13 cellular contexts compared by ENCODE assay signal in the genomic region with DNA sequence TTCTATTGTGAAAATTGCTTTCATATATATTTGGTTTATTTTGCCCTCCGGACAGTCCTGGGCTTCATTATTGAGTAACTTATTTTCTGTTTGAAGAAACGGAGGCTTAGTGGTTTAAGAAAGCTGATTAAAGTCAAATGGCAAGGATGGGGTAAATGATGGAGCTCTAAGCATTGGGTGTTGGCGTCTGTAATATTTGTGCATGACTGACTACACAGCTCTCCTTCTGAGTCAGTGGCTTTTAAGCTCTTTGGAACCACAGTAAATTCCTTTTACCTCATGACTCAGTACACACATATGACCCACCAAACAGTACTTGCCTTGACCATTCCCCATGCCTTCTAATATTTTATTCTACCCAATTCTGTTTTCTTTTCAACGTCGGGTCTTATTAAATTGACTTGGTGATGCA. TPM values are rescaled to one million over a fixed set of nuclear protein-coding genes. Genes with fewer than 3 reads are reported as not detected.
DNase-seq lines count a peak whose midpoint lies in the region; ATAC-seq and TF ChIP-seq lines count a peak whose summit lies in the region.
"Had no signal": no experiment of that assay in that cellular context is flagged by ENCODE, and none has a peak within 500 bp of the region (broad histone marks: within the 10 kb centered on the region; RNA-seq: fewer than 3 reads in every experiment).

No MANE protein-coding gene starts in this region.

- H3K4me3 ChIP-seq in epithelial cell of proximal tubule (ENCODE audit: low read depth, low read length) (no peak overlapping the region), skeletal muscle cell (ENCODE audit: low read depth, low read length) (no peak overlapping the region)
- H3K4me3 ChIP-seq: left ventricle myocardium inferior, testis had no signal

- no peak for TF ChIP-seq CTCF in epithelial cell of proximal tubule (conservative IDR thresholded peaks at IDR 0.05; ENCODE audit: low read depth, low read length)

- DNase-seq in GM04503 (ENCODE audit: low read depth) = peak; percentile 95
- DNase-seq in RPMI7951 (ENCODE audit: low read depth) = peak; percentile 92
- DNase-seq in epithelial cell of proximal tubule (ENCODE audit: low read depth) = peak; percentile 96
- DNase-seq in skeletal muscle cell (ENCODE audit: low read depth) = peak; percentile 85
- DNase-seq in DMS153 treated with DMSO at 0.1 percent for 48 hours (lab: John Stamatoyannopoulos, UW; ENCODE audit: unreplicated experiment) = no peak
- DNase-seq in left ventricle myocardium superior = no peak
- DNase-seq: amygdala, DND-41, left ventricle myocardium inferior, testis had no signal

- ATAC-seq in GM19351 (IDR thresholded peaks at IDR 0.05; ENCODE audit: unreplicated experiment) (no peak), left ventricle myocardium superior (no peak), GM18517 (IDR thresholded peaks at IDR 0.05; ENCODE audit: unreplicated experiment) (no peak)

- intact Hi-C loops in left ventricle myocardium superior (cut with micrococcal nuclease) = no loop called here

RNA-seq across cellular contexts. Expression of a gene that starts 21.0 kb away (rescaled TPM):
- 0.39 and 0.72 TPM in 2 replicates for total RNA-seq in RPMI7951 (2014; rRNA removed; shearing (Covaris generic))
- total RNA-seq in epithelial cell of proximal tubule (3.6 and 7.8 TPM in 2 replicates), left ventricle myocardium superior (0.10 TPM)
- total RNA-seq: NCI-H460 had no signal

Comparison
In these comparisons a context has a peak if more than half of its experiments do, and no peak if none do; other contexts are left out.
1. DNase-seq: peak in GM04503 (single experiment), RPMI7951 (single experiment), epithelial cell of proximal tubule (single experiment) and skeletal muscle cell (single experiment); none in DMS153 treated with DMSO at 0.1 percent for 48 hours (single experiment) and left ventricle myocardium superior (single experiment).